Comparison of ENCODE assay signal across 11 cellular contexts in genomic region chr4:123244233-123244632, GRCh38.
DNase-seq lines count a peak whose midpoint lies in the region; ATAC-seq and TF ChIP-seq lines count a peak whose summit lies in the region.
"Had no signal": no experiment of that assay in that cellular context is flagged by ENCODE, and none has a peak within 500 bp of the region (broad histone marks: within the 10 kb centered on the region; RNA-seq: fewer than 3 reads in every experiment).

No MANE protein-coding gene starts in this region.

- H3K27ac Mint-ChIP-seq in GM23338 (no peak overlapping the region), WTC11 (no peak overlapping the region)

- H3K9ac ChIP-seq in MM.1S (ENCODE audit: low read length): no peak overlapping the region

- H3K79me2 ChIP-seq in GM23338 (replicated peaks; ENCODE audit: insufficient read depth): no peaks in the 10 kb centered on the region
- no peaks in the 10 kb centered on the region for H3K79me2 ChIP-seq in MM.1S (ENCODE audit: low read length)

- H3K27me3 Mint-ChIP-seq in GM23338 (ENCODE audit: insufficient read depth, low read depth, poor library complexity) (no peaks in the 10 kb centered on the region), WTC11 (ENCODE audit: low read depth) (no peaks in the 10 kb centered on the region)

- H3K4me3 ChIP-seq in GM23338 (no peak overlapping the region), MM.1S (ENCODE audit: low read length) (no peak overlapping the region)
- H3K4me3 ChIP-seq: ascending aorta, SJSA1 had no signal

- CTCF ChIA-PET in WTC11 (lab: Charles Lee) (no interaction called here), GM10248 (lab: Yijun Ruan, JAX) (no interaction called here)

- no peaks in the 10 kb centered on the region for H3K9me3 ChIP-seq in MM.1S (replicated peaks; ENCODE audit: insufficient read depth, low read length)
- H3K9me3 ChIP-seq: ascending aorta, SJSA1 had no signal

- H3K27me3 ChIP-seq in GM23338 (ENCODE audit: insufficient read depth): no peaks in the 10 kb centered on the region
- H3K27me3 ChIP-seq in MM.1S (replicated peaks; ENCODE audit: insufficient read depth, low read length): no peaks in the 10 kb centered on the region
- H3K27me3 ChIP-seq: ascending aorta, SJSA1 had no signal

- H3K4me1 Mint-ChIP-seq in GM23338 (no peaks in the 10 kb centered on the region), WTC11 (0 out of 2 replicates have a peak, but pooled peaks cover 4% of the 10 kb centered on the region)

- H3K9me3 Mint-ChIP-seq in GM23338 (no peaks in the 10 kb centered on the region), WTC11 (peaks cover 19% of the 10 kb centered on the region)

- H3K36me3 ChIP-seq in GM23338 (ENCODE audit: insufficient read depth) (no peaks in the 10 kb centered on the region), MM.1S (replicated peaks; ENCODE audit: insufficient read depth, low read length) (no peaks in the 10 kb centered on the region)
- H3K36me3 ChIP-seq: ascending aorta, SJSA1 had no signal

- H3K4me2 ChIP-seq in GM23338: no peak overlapping the region
- no peak overlapping the region for H3K4me2 ChIP-seq in MM.1S (ENCODE audit: low read depth, low read length)

- TF ChIP-seq CTCF in GM23338 (conservative IDR thresholded peaks at IDR 0.05; ENCODE audit: low read depth in 2 of 2): peak in 1 of 2 experiments; percentile 43; a peak in 2 of 4 replicates
- TF ChIP-seq CTCF in WTC11 (IDR thresholded peaks at IDR 0.05): no peak
- no peak for TF ChIP-seq CTCF in GM10248 (IDR thresholded peaks at IDR 0.05; ENCODE audit: control extremely low read depth, extremely low read depth, low read depth, missing control alignments)
- TF ChIP-seq CTCF in MM.1S (IDR thresholded peaks at IDR 0.05; ENCODE audit: low read length): no peak

- ATAC-seq in GM23338 (peak; percentile 53; the same call in 2 of the 3 replicates), WTC11 (peak; percentile 77; the same call in 1 of the 2 replicates), GM21515 (IDR thresholded peaks at IDR 0.05; ENCODE audit: unreplicated experiment) (no peak)

- H2AFZ ChIP-seq in GM23338 (no peak overlapping the region), MM.1S (ENCODE audit: low read length) (no peak overlapping the region)

- peaks cover under 1% of the 10 kb centered on the region; the same call in 1 of the 3 replicates for H3K36me3 Mint-ChIP-seq in GM23338 (ENCODE audit: low read depth)
- H3K36me3 Mint-ChIP-seq in WTC11: no peaks in the 10 kb centered on the region

- H3F3A ChIP-seq in GM23338 (replicated peaks; ENCODE audit: low read depth) (no peaks in the 10 kb centered on the region), MM.1S (ENCODE audit: insufficient read depth, low read length) (no peaks in the 10 kb centered on the region)

- H3K27ac ChIP-seq in GM23338 (ENCODE audit: low read depth): no peak overlapping the region
- no peak overlapping the region for H3K27ac ChIP-seq in MM.1S (ENCODE audit: low read length)
- H3K27ac ChIP-seq: SJSA1 had no signal

- H3K4me3 Mint-ChIP-seq in GM23338 (no peak overlapping the region), WTC11 (no peak overlapping the region)
- H3K4me3 Mint-ChIP-seq: nephron had no signal

- H3K4me1 ChIP-seq in GM23338 (ENCODE audit: insufficient read depth) (no peaks in the 10 kb centered on the region), MM.1S (ENCODE audit: low read length) (no peaks in the 10 kb centered on the region)
- H3K4me1 ChIP-seq: SJSA1 had no signal

- H3K9me2 ChIP-seq in GM23338 (ENCODE audit: insufficient read depth) (no peaks in the 10 kb centered on the region), MM.1S (replicated peaks; ENCODE audit: insufficient read depth, low read length) (no peaks in the 10 kb centered on the region)

- DNase-seq in AG08396 (ENCODE audit: low spot score) (peak; percentile 14), GM23338 (ENCODE audit: low spot score) (no peak), WTC11 (ENCODE audit: low spot score) (no peak), iris pigment epithelial cell (ENCODE audit: low read depth) (peak; percentile 73), CD1c-positive myeloid dendritic cell (ENCODE audit: extremely low spot score) (no peak), GM10248 (ENCODE audit: extremely low spot score) (no peak), MM.1S (no peak)

- POLR2A ChIA-PET in WTC11 (lab: Charles Lee) (no interaction called here), GM10248 (lab: Yijun Ruan, JAX) (no interaction called here)

- H4K20me1 ChIP-seq in GM23338 (replicated peaks; ENCODE audit: insufficient read depth) (no peaks in the 10 kb centered on the region), MM.1S (ENCODE audit: insufficient read depth, low read length) (no peaks in the 10 kb centered on the region)

TF ChIP-seq in GM23338, 12 proteins besides CTCF, POLR2A, EP300 and RAD21 (continues in another document):
- no peak for TF ChIP-seq ETS1 (IDR thresholded peaks at IDR 0.05)
- TF ChIP-seq STAT1 (IDR thresholded peaks at IDR 0.05; ENCODE audit: unreplicated experiment): no peak
- no peak for TF ChIP-seq EZH2phosphoT487 (IDR thresholded peaks at IDR 0.05; ENCODE audit: unreplicated experiment)

TF ChIP-seq in WTC11, 78 proteins besides CTCF, POLR2A, EP300 and RAD21:
- TF ChIP-seq ATF2 (CRISPR knock-in tag; IDR thresholded peaks at IDR 0.05; ENCODE audit: borderline replicate concordance, low read depth): no peak
- no peak for TF ChIP-seq ZNF263 (CRISPR knock-in tag; IDR thresholded peaks at IDR 0.05; ENCODE audit: low read depth)

Comparison
In these comparisons a context has a peak if more than half of its experiments do, and no peak if none do; other contexts are left out.
1. DNase-seq: peak in AG08396 (single experiment) and iris pigment epithelial cell (single experiment); none in GM23338 (single experiment), WTC11 (single experiment), CD1c-positive myeloid dendritic cell (single experiment), GM10248 (single experiment) and MM.1S (single experiment).